8 cellular contexts compared by ENCODE assay signal in genomic region chr17:50057521-50057991, GRCh38. TPM values are rescaled to one million over a fixed set of nuclear protein-coding genes. Genes with fewer than 3 reads are reported as not detected.
DNase-seq lines count a peak whose midpoint lies in the region; ATAC-seq and TF ChIP-seq lines count a peak whose summit lies in the region.

No MANE protein-coding gene starts in this region.

- H3K4me1 ChIP-seq in SK-N-SH (ENCODE audit: control insufficient read depth in 1 of 2, insufficient read depth in 2 of 2, low read depth in 1 of 2, low read length in 1 of 2), result peaks cover 57 to 67% of the 10 kb centered on the region in 2 experiments
- peaks cover 64 to 82% of the 10 kb centered on the region in 2 donors for H3K4me1 ChIP-seq in adrenal gland (replicated peaks in 1 of 2)

- no peak for TF ChIP-seq RAD21 in SK-N-SH (IDR thresholded peaks at IDR 0.05; ENCODE audit: low read length)

- H3K4me3 ChIP-seq in SK-N-SH (ENCODE audit: low read depth in 2 of 2, low read length in 1 of 2) (peak overlapping the region; percentile 90 to 91), adrenal gland (peak overlapping the region in 1 of 4 donors; percentile 74)

- peak overlapping the region; percentile 98 for H3K9ac ChIP-seq in SK-N-SH

- H3K79me2 ChIP-seq in SK-N-SH (ENCODE audit: insufficient read depth), result peaks cover 96% of the 10 kb centered on the region

- H3K4me3 Mint-ChIP-seq in stimulated activated naive CD8-positive, alpha-beta T cell treated with anti-CD3 and anti-CD28 coated beads, Interleukin-15, amount 100 ng/mL, for 72 hours, result peak overlapping the region; percentile 22 to 84

- H3K27me3 Mint-ChIP-seq in stimulated activated naive CD8-positive, alpha-beta T cell treated with anti-CD3 and anti-CD28 coated beads, Interleukin-15, amount 100 ng/mL, for 72 hours, result peaks cover 29% of the 10 kb centered on the region

- H3K27me3 ChIP-seq in SK-N-SH (ENCODE audit: insufficient read depth) (no peaks in the 10 kb centered on the region), adrenal gland (no peaks in the 10 kb centered on the region)

- H3K4me1 Mint-ChIP-seq in stimulated activated naive CD8-positive, alpha-beta T cell treated with anti-CD3 and anti-CD28 coated beads, Interleukin-15, amount 100 ng/mL, for 72 hours, result peaks cover 28% of the 10 kb centered on the region

- no peaks in the 10 kb centered on the region for H3K9me3 ChIP-seq in SK-N-SH
- no peaks in the 10 kb centered on the region for H3K9me3 ChIP-seq in adrenal gland (replicated peaks in 1 of 3)

- H3K27ac ChIP-seq in SK-N-SH (ENCODE audit: low read depth in 2 of 2, low read length in 1 of 2) (peak overlapping the region; percentile 90 to 100; a peak in 3 of 4 replicates), adrenal gland (peak overlapping the region in 4 of 5 donors; percentile 87 to 94 (median 92))

- no peak for TF ChIP-seq EP300 in SK-N-SH (IDR thresholded peaks at IDR 0.05; ENCODE audit: borderline replicate concordance in 1 of 2, low read depth in 1 of 2, low read length in 1 of 2)

- WGBS in SK-N-SH (ENCODE audit: low lambda C conversion rate), result 63% methylated on average over 9 of the region's 9 CpGs
- WGBS in adrenal gland, 4 donors, result 75 to 82% (median 78%) methylated on average over 8 to 9 of the region's 9 CpGs

- H3K27ac Mint-ChIP-seq in stimulated activated naive CD8-positive, alpha-beta T cell treated with anti-CD3 and anti-CD28 coated beads, Interleukin-15, amount 100 ng/mL, for 72 hours, result no peak overlapping the region

- no peaks in the 10 kb centered on the region for H4K20me1 ChIP-seq in SK-N-SH (ENCODE audit: insufficient read depth)

- ATAC-seq in SK-N-SH treated with all-trans-retinoic acid at 6 μM for 48 hours (no peak), left colon (peak; percentile 52), HG03045 (IDR thresholded peaks at IDR 0.05; ENCODE audit: unreplicated experiment) (no peak)
- no peak for ATAC-seq in stimulated activated naive CD8-positive, alpha-beta T cell treated with anti-CD3 and anti-CD28 coated beads, Interleukin-15, amount 100 ng/mL, for 72 hours

- intact Hi-C loops in adrenal gland (cut with DNase I), result no loop called here
- intact Hi-C loops in left colon (cut with DNase I, micrococcal nuclease), result no loop called here

- TF ChIP-seq POLR2A in adrenal gland (IDR thresholded peaks at IDR 0.05), result no peak

- POLR2A ChIA-PET in SK-N-SH (lab: Yijun Ruan, JAX), result interaction anchor here (1.1 to 1.6 kb wide), 2 partner anchors 37 to 121 kb away, joined by 3 read pairs; no protein-coding TSS in a partner anchor

- CTCF ChIA-PET in SK-N-SH (lab: Yijun Ruan, JAX), result interaction anchor here (1.6 to 9.0 kb wide), 12 partner anchors 9 to 239 kb away, joined by 4 to 126 read pairs (median 19); partner anchors contain the start of genes DLX3 and PDK2

- no peak overlapping the region for H2AFZ ChIP-seq in SK-N-SH (ENCODE audit: low read depth)

- H3K36me3 ChIP-seq in SK-N-SH (replicated peaks in 1 of 2; ENCODE audit: control insufficient read depth in 1 of 2, insufficient read depth in 2 of 2, low read length in 1 of 2) (peaks cover 0 to 33% of the 10 kb centered on the region in 2 experiments), adrenal gland (replicated peaks in 1 of 2) (no peaks in the 10 kb centered on the region)

- DNase-seq in SK-N-SH, result no peak
- DNase-seq in adrenal gland, result peak in 2 of 7 donors; percentile 12 to 48
- peak; percentile 67 to 86 for DNase-seq in left colon
- no peak for DNase-seq in stimulated activated naive CD8-positive, alpha-beta T cell treated with anti-CD3 and anti-CD28 coated beads, Interleukin-15, amount 100 ng/mL, for 72 hours
- no peak for DNase-seq in ureter (ENCODE audit: low spot score)
- no peak for DNase-seq in NK-92 treated with Interleukin-12 subunit alpha and Interleukin-12 subunit beta, amount 100 ng/mL, for 24 hours (lab: John Stamatoyannopoulos, UW)

- peaks cover 85% of the 10 kb centered on the region for H3F3A ChIP-seq in SK-N-SH (replicated peaks; ENCODE audit: insufficient read depth)

- no peaks in the 10 kb centered on the region for H3K9me3 Mint-ChIP-seq in stimulated activated naive CD8-positive, alpha-beta T cell treated with anti-CD3 and anti-CD28 coated beads, Interleukin-15, amount 100 ng/mL, for 72 hours

- peak overlapping the region; percentile 96 for H3K4me2 ChIP-seq in SK-N-SH

- H3K9me2 ChIP-seq in SK-N-SH, result no peaks in the 10 kb centered on the region

- TF ChIP-seq CTCF in SK-N-SH (IDR thresholded peaks at IDR 0.05) (no peak), adrenal gland (IDR thresholded peaks at IDR 0.05) (no peak)

TF ChIP-seq in SK-N-SH, 30 proteins besides CTCF, POLR2A, EP300 and RAD21 (continues in another document):
- no peak for TF ChIP-seq SIN3A (IDR thresholded peaks at IDR 0.05; ENCODE audit: borderline replicate concordance, low read depth, low read length)
- TF ChIP-seq TAF1 (IDR thresholded peaks at IDR 0.05; ENCODE audit: borderline replicate concordance, low read depth, low read length), result no peak
- no peak for TF ChIP-seq FOSL2 (IDR thresholded peaks at IDR 0.05; ENCODE audit: borderline replicate concordance, low read depth)
- no peak for TF ChIP-seq GABPA (IDR thresholded peaks at IDR 0.05; ENCODE audit: low read depth)
- no peak for TF ChIP-seq TCF12 (IDR thresholded peaks at IDR 0.05)
- TF ChIP-seq NRF1 (IDR thresholded peaks at IDR 0.05; ENCODE audit: low read depth, low read length), result no peak
- no peak for TF ChIP-seq ELF1 (IDR thresholded peaks at IDR 0.05)
- no peak for TF ChIP-seq FOXM1 (IDR thresholded peaks at IDR 0.05; ENCODE audit: low read depth)
- TF ChIP-seq, protein P1, sequence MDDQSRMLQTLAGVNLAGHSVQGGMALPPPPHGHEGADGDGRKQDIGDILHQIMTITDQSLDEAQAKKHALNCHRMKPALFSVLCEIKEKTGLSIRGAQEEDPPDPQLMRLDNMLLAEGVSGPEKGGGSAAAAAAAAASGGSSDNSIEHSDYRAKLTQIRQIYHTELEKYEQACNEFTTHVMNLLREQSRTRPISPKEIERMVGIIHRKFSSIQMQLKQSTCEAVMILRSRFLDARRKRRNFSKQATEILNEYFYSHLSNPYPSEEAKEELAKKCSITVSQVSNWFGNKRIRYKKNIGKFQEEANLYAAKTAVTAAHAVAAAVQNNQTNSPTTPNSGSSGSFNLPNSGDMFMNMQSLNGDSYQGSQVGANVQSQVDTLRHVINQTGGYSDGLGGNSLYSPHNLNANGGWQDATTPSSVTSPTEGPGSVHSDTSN (IDR thresholded peaks at IDR 0.05), result no peak
- TF ChIP-seq TEAD4 (IDR thresholded peaks at IDR 0.05; ENCODE audit: borderline replicate concordance, insufficient read depth), result no peak
- no peak for TF ChIP-seq USF1 (IDR thresholded peaks at IDR 0.05; ENCODE audit: borderline replicate concordance, low read depth)
- no peak for TF ChIP-seq JUND (IDR thresholded peaks at IDR 0.05)

TF ChIP-seq in SK-N-SH treated with all-trans-retinoic acid at 6 μM for 48 hours, 23 proteins besides CTCF, POLR2A, EP300 and RAD21:
- TF ChIP-seq ISL1 (CRISPR knock-in tag; IDR thresholded peaks at IDR 0.05) (no peak), ZC3H10 (CRISPR knock-in tag; IDR thresholded peaks at IDR 0.05) (no peak), ESRRG (CRISPR knock-in tag; IDR thresholded peaks at IDR 0.05) (no peak), RARB (CRISPR knock-in tag; IDR thresholded peaks at IDR 0.05) (no peak), ZFP30 (CRISPR knock-in tag; IDR thresholded peaks at IDR 0.05) (no peak), TOX (CRISPR knock-in tag; IDR thresholded peaks at IDR 0.05; ENCODE audit: borderline replicate concordance) (no peak), CSDC2 (CRISPR knock-in tag; IDR thresholded peaks at IDR 0.05) (no peak), ZNF8 (CRISPR knock-in tag; IDR thresholded peaks at IDR 0.05) (no peak), OSR1 (CRISPR knock-in tag; IDR thresholded peaks at IDR 0.05) (no peak), GLIS3 (CRISPR knock-in tag; IDR thresholded peaks at IDR 0.05) (no peak)

RNA-seq across cellular contexts. Expression of gene ITGA3, which starts 1.6 kb away (rescaled TPM):
- 543 and 766 TPM in 2 replicates for polyA plus RNA-seq in SK-N-SH (2012; rRNA removed)
- 239 and 423 TPM in 2 replicates for polyA plus RNA-seq in SK-N-SH (2012; cell fraction: cytosol; rRNA removed)
- polyA plus RNA-seq in SK-N-SH (2012; cell fraction: nucleus; rRNA removed), result 1,445 and 1,576 TPM in 2 replicates
- 100 to 1,000 TPM in 7 of 8 donors, 10 to 100 TPM in 1; 31.4 to 206 (median 134) TPM for total RNA-seq in adrenal gland
- 100 to 1,000 TPM in 2 of 3 donors, 10 to 100 TPM in 1; 20.9 to 164 (median 116) TPM for polyA plus RNA-seq in adrenal gland
- 100 to 1,000 TPM; 130 to 170 TPM for total RNA-seq in left colon
- 211 TPM for total RNA-seq in ureter

RNA-seq across cellular contexts. Expression of gene PDK2, which starts 37.6 kb away (rescaled TPM):
- 96.1 and 124 TPM in 2 replicates for polyA plus RNA-seq in SK-N-SH (2012; rRNA removed)
- polyA plus RNA-seq in SK-N-SH (2012; cell fraction: cytosol; rRNA removed), result 41.5 and 62.1 TPM in 2 replicates
- 123 and 147 TPM in 2 replicates for polyA plus RNA-seq in SK-N-SH (2012; cell fraction: nucleus; rRNA removed)
- total RNA-seq in adrenal gland, result 100 to 1,000 TPM in 7 of 8 donors, 10 to 100 TPM in 1; 98.9 to 225 (median 137) TPM
- polyA plus RNA-seq in adrenal gland, result 100 to 1,000 TPM in 1 of 3 donors, 10 to 100 TPM in 2; 48.5 to 110 (median 59.7) TPM
- 10 to 100 TPM; 59.5 to 71.4 TPM for total RNA-seq in left colon
- total RNA-seq in ureter, result 25.7 TPM

Comparison
In these comparisons a context has a peak if more than half of its experiments do, and no peak if none do; other contexts are left out.
1. DNase-seq: peak in left colon (2 of 2); none in SK-N-SH (single experiment), stimulated activated naive CD8-positive, alpha-beta T cell treated with anti-CD3 and anti-CD28 coated beads, Interleukin-15, amount 100 ng/mL, for 72 hours (0 of 2), ureter (single experiment) and NK-92 treated with Interleukin-12 subunit alpha and Interleukin-12 subunit beta, amount 100 ng/mL, for 24 hours (single experiment).